12 cellular contexts compared by ENCODE assay signal in the genomic region with DNA sequence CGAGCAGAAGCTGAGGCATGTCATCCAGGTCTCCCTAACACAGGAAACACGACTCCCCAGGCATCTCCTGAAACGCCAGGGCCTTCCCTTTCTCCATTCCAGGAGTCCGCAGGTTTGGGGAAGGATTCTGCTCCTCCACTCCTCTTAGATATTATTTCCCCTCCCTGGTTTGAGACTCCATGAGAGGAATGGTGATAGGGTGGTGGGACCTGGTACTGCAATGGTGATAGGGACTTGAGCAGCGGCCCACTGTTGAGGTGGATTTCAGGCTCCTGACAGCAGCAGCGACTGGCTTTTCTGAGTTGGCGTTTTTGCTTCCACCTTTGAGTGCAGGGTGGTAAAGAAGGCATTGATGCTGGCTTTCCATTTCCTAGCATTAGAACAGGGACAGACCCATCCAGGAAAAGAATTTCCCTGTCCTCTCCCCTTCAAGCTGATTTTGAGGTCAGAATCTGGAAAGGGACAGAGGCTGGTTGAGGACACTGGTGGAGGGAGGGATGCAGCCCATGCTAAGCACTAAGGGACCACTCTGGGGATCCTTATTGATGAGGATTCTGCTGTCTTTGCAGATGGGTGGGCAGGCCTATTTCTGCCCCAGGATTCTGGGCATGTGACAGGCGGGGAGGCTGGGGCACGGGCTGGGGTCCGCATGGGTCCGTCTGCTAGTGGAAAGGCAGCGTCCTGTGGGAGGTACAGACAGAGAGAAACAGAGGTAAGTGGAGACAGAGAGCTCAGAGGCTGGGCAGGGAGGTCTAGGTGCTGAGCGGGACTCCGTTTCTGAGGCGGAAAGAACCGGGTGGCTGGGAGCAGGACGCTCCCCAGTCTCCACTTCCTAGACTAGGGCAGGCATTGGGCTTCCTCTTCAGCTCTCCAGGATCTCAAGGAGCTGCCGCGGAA. TPM values are rescaled to one million over a fixed set of nuclear protein-coding genes. Genes with fewer than 3 reads are reported as not detected.
A peak's percentile ranks its signal among the peaks of the same experiment; 100 is the strongest.
DNase-seq lines count a peak whose midpoint lies in the region; ATAC-seq and TF ChIP-seq lines count a peak whose summit lies in the region.
"Had no signal": no experiment of that assay in that cellular context is flagged by ENCODE, and none has a peak within 500 bp of the region (broad histone marks: within the 10 kb centered on the region; RNA-seq: fewer than 3 reads in every experiment).

No MANE protein-coding gene starts in this region.

- H3K9me3 Mint-ChIP-seq in MCF 10A (ENCODE audit: unreplicated experiment), result peaks cover 12% of the 10 kb centered on the region
- H3K9me3 Mint-ChIP-seq in activated T-helper 17 cell treated with anti-CD3 and anti-CD28 coated beads, Interleukin-2, amount 50 U/mL, for 72 hours, result no peaks in the 10 kb centered on the region
- no peaks in the 10 kb centered on the region for H3K9me3 Mint-ChIP-seq in immature natural killer cell

- H3K4me3 ChIP-seq in breast epithelium, result peak overlapping the region in 2 of 3 donors; percentile 32 to 60
- peak overlapping the region; percentile 43 for H3K4me3 ChIP-seq in suprapubic skin

- H3K27ac Mint-ChIP-seq in MCF 10A (ENCODE audit: low read depth, unreplicated experiment) (no peak overlapping the region), immature natural killer cell (no peak overlapping the region)
- H3K27ac Mint-ChIP-seq in activated T-helper 17 cell treated with anti-CD3 and anti-CD28 coated beads, Interleukin-2, amount 50 U/mL, for 72 hours, result no peak overlapping the region

- no peaks in the 10 kb centered on the region for H3K36me3 Mint-ChIP-seq in MCF 10A (ENCODE audit: insufficient read depth, unreplicated experiment)
- no peaks in the 10 kb centered on the region for H3K36me3 Mint-ChIP-seq in activated T-helper 17 cell treated with anti-CD3 and anti-CD28 coated beads, Interleukin-2, amount 50 U/mL, for 72 hours (ENCODE audit: low read depth)
- H3K36me3 Mint-ChIP-seq in immature natural killer cell, result peaks cover 0 to 6% (median 0%) of the 10 kb centered on the region in 3 donors

- H3K27ac ChIP-seq in breast epithelium (no peak overlapping the region), suprapubic skin (no peak overlapping the region)

- intact Hi-C loops in breast epithelium (cut with DNase I; ENCODE audit: low total_unique reads), result no loop called here
- intact Hi-C loops in MCF 10A (cut with micrococcal nuclease), result no loop called here

- peaks cover 9 to 52% of the 10 kb centered on the region in 2 donors for H3K27me3 ChIP-seq in breast epithelium
- H3K27me3 ChIP-seq in suprapubic skin, result peaks cover 62% of the 10 kb centered on the region

- no peak overlapping the region for H3K4me3 Mint-ChIP-seq in MCF 10A (ENCODE audit: unreplicated experiment)
- peak overlapping the region; percentile 51 for H3K4me3 Mint-ChIP-seq in activated T-helper 17 cell treated with anti-CD3 and anti-CD28 coated beads, Interleukin-2, amount 50 U/mL, for 72 hours
- peak overlapping the region in 3 of 5 donors; percentile 9 to 67 (median 36) for H3K4me3 Mint-ChIP-seq in immature natural killer cell

- no peak for ATAC-seq in activated T-helper 17 cell treated with anti-CD3 and anti-CD28 coated beads, Interleukin-2, amount 50 U/mL, for 72 hours (replicated peaks)
- ATAC-seq in HG03354 (IDR thresholded peaks at IDR 0.05; ENCODE audit: poor library complexity, severe bottlenecking, unreplicated experiment), result no peak
- no peak for ATAC-seq in HG02610 (IDR thresholded peaks at IDR 0.05; ENCODE audit: unreplicated experiment)

- no peaks in the 10 kb centered on the region for H3K27me3 Mint-ChIP-seq in MCF 10A (ENCODE audit: insufficient read depth, unreplicated experiment)
- H3K27me3 Mint-ChIP-seq in activated T-helper 17 cell treated with anti-CD3 and anti-CD28 coated beads, Interleukin-2, amount 50 U/mL, for 72 hours, result peaks cover 54% of the 10 kb centered on the region
- H3K27me3 Mint-ChIP-seq in immature natural killer cell (ENCODE audit: low read depth in 3 of 3), result peaks cover 20 to 28% (median 20%) of the 10 kb centered on the region in 3 donors

- H3K36me3 ChIP-seq in breast epithelium, result no peaks in the 10 kb centered on the region
- H3K36me3 ChIP-seq in suprapubic skin, result no peaks in the 10 kb centered on the region

- no peaks in the 10 kb centered on the region for H3K4me1 Mint-ChIP-seq in MCF 10A (ENCODE audit: insufficient read depth, unreplicated experiment)
- peaks cover 5% of the 10 kb centered on the region for H3K4me1 Mint-ChIP-seq in activated T-helper 17 cell treated with anti-CD3 and anti-CD28 coated beads, Interleukin-2, amount 50 U/mL, for 72 hours
- H3K4me1 Mint-ChIP-seq in immature natural killer cell, result peaks cover 9 to 15% of the 10 kb centered on the region in 2 donors

- BruUV-seq in MCF 10A (replicated peaks; lab: Mats Ljungman, UMichigan), result no TSS peak

- CTCF ChIA-PET in MCF 10A (lab: Yijun Ruan, JAX), result interaction anchor here (0.6 kb wide), 1 partner anchor 422 kb away, joined by 3 read pairs; no protein-coding TSS in a partner anchor

- no peak for DNase-seq in breast epithelium (ENCODE audit: low spot score in 2 of 2)
- no peak for DNase-seq in MCF 10A (ENCODE audit: unreplicated experiment)
- DNase-seq in immature natural killer cell, result no peak
- DNase-seq in suprapubic skin (ENCODE audit: low spot score in 2 of 2), result peak in 1 of 2 donors; percentile 34
- DNase-seq in T-helper 2 cell, result no peak
- DNase-seq: activated CD4-positive, alpha-beta T cell treated with anti-CD3 and anti-CD28 coated beads for 4 hours; Karpas-422; NCI-H2081 treated with DMSO at 0.1 percent for 48 hours; SK-N-SH had no signal

- H3K4me1 ChIP-seq in breast epithelium (peaks cover 0 to 5% of the 10 kb centered on the region in 2 donors), suprapubic skin (peaks cover 21% of the 10 kb centered on the region)

- 85% methylated on average over 19 of the region's 19 CpGs for WGBS in suprapubic skin

- no peak for TF ChIP-seq CTCF in breast epithelium (IDR thresholded peaks at IDR 0.05)
- TF ChIP-seq CTCF in MCF 10A (IDR thresholded peaks at IDR 0.05; ENCODE audit: unreplicated experiment), result no peak
- TF ChIP-seq CTCF in suprapubic skin (IDR thresholded peaks at IDR 0.05), result no peak

- H3K9me3 ChIP-seq in breast epithelium, result peaks cover 0 to 7% of the 10 kb centered on the region in 2 donors
- no peaks in the 10 kb centered on the region for H3K9me3 ChIP-seq in suprapubic skin
- H3K9me3 ChIP-seq: SK-N-SH had no signal

- no peak for TF ChIP-seq EP300 in suprapubic skin (IDR thresholded peaks at IDR 0.05)

- TF ChIP-seq POLR2A in breast epithelium (IDR thresholded peaks at IDR 0.05), result no peak
- no peak for TF ChIP-seq POLR2A in suprapubic skin (IDR thresholded peaks at IDR 0.05)

- POLR2A ChIA-PET in MCF 10A (lab: Yijun Ruan, JAX), result interaction anchor here (0.6 kb wide), 1 partner anchor 46 kb away, joined by 4 read pairs; no protein-coding TSS in a partner anchor

RNA-seq across cellular contexts. Expression of a gene that starts 1.3 kb away (rescaled TPM):
- total RNA-seq in breast epithelium (under 1 TPM in 1 of 3 donors, not detected in 2; 0.80 TPM), MCF 10A (2022) (not detected in 2 replicates), suprapubic skin (under 1 TPM in 2 of 4 donors, not detected in 2; 0.30 to 0.56 TPM)
- total RNA-seq in activated T-helper 17 cell treated with anti-CD3 and anti-CD28 coated beads, Interleukin-2, amount 50 U/mL, for 72 hours, result not detected
- not detected for polyA plus RNA-seq in immature natural killer cell

RNA-seq across cellular contexts. Expression of a gene that starts 51.2 kb away (rescaled TPM):
- total RNA-seq in breast epithelium (1 to 10 TPM; 4.8 to 8.5 (median 5.7) TPM), MCF 10A (2022) (1.5 and 4.3 TPM in 2 replicates), suprapubic skin (1 to 10 TPM; 2.2 to 3.1 (median 2.8) TPM)
- total RNA-seq in activated T-helper 17 cell treated with anti-CD3 and anti-CD28 coated beads, Interleukin-2, amount 50 U/mL, for 72 hours, result not detected
- polyA plus RNA-seq in immature natural killer cell, result not detected
